14 cellular contexts compared by ENCODE assay signal in genomic region chr11:20089796-20090653, GRCh38.
DNase-seq lines count a peak whose midpoint lies in the region; ATAC-seq lines count a peak whose summit lies in the region.
"Had no signal": no experiment of that assay in that cellular context is flagged by ENCODE, and none has a peak within 500 bp of the region (broad histone marks: within the 10 kb centered on the region; RNA-seq: fewer than 3 reads in every experiment).

No MANE protein-coding gene starts in this region.

- no peak overlapping the region for H3K4me3 Mint-ChIP-seq in activated T-cell treated with anti-CD3 and anti-CD28 coated beads, Interleukin-2, amount 50 U/mL, for 72 hours

- ATAC-seq in left lobe of liver (peak; percentile 56), GM19463 (IDR thresholded peaks at IDR 0.05; ENCODE audit: unreplicated experiment) (no peak)
- ATAC-seq in activated T-cell treated with anti-CD3 and anti-CD28 coated beads, Interleukin-2, amount 50 U/mL, for 72 hours (replicated peaks in 1 of 2), result no peak

- H3K27ac Mint-ChIP-seq in activated T-cell treated with anti-CD3 and anti-CD28 coated beads, Interleukin-2, amount 50 U/mL, for 72 hours, result no peak overlapping the region

- H3K36me3 Mint-ChIP-seq in activated T-cell treated with anti-CD3 and anti-CD28 coated beads, Interleukin-2, amount 50 U/mL, for 72 hours (ENCODE audit: insufficient read depth in 2 of 2), result no peaks in the 10 kb centered on the region

- H3K4me1 Mint-ChIP-seq in activated T-cell treated with anti-CD3 and anti-CD28 coated beads, Interleukin-2, amount 50 U/mL, for 72 hours (ENCODE audit: low read depth), result peaks cover 10% of the 10 kb centered on the region

- peaks cover 38% of the 10 kb centered on the region for H3K27me3 Mint-ChIP-seq in activated T-cell treated with anti-CD3 and anti-CD28 coated beads, Interleukin-2, amount 50 U/mL, for 72 hours (ENCODE audit: low read depth)

- no peaks in the 10 kb centered on the region for H3K9me3 Mint-ChIP-seq in activated T-cell treated with anti-CD3 and anti-CD28 coated beads, Interleukin-2, amount 50 U/mL, for 72 hours

- DNase-seq in COR-L47 (lab: John Stamatoyannopoulos, UW) (peak; percentile 17), NCI-H1417 treated with DMSO at 0.1 percent for 48 hours (lab: John Stamatoyannopoulos, UW) (peak; percentile 29), astrocyte of the hippocampus (ENCODE audit: low read depth, low spot score) (peak; percentile 43), left lobe of liver (ENCODE audit: low spot score) (no peak), putamen (ENCODE audit: low spot score) (no peak)
- no peak for DNase-seq in activated T-cell treated with anti-CD3 and anti-CD28 coated beads, Interleukin-2, amount 50 U/mL, for 72 hours
- no peak for DNase-seq in activated effector memory CD4-positive, alpha-beta T cell treated with anti-CD3 and anti-CD28 coated beads, Interleukin-2, amount 50 U/mL, for 16 hours
- DNase-seq: activated CD8-positive, alpha-beta memory T cell treated with anti-CD3 and anti-CD28 coated beads for 24 hours; central memory CD4-positive, alpha-beta T cell; GOT3; NCI-H187 treated with DMSO at 0.1 percent for 48 hours; stimulated activated CD4-positive, alpha-beta T cell treated with anti-CD3 and anti-CD28 coated beads, Interleukin-2, amount 100 ng/mL, for 24 hours; thyroid gland had no signal

Comparison
In these comparisons a context has a peak if more than half of its experiments do, and no peak if none do; other contexts are left out.
1. DNase-seq: peak in COR-L47 (single experiment), NCI-H1417 treated with DMSO at 0.1 percent for 48 hours (single experiment) and astrocyte of the hippocampus (single experiment); none in left lobe of liver (single experiment), putamen (single experiment), activated T-cell treated with anti-CD3 and anti-CD28 coated beads, Interleukin-2, amount 50 U/mL, for 72 hours (0 of 2) and activated effector memory CD4-positive, alpha-beta T cell treated with anti-CD3 and anti-CD28 coated beads, Interleukin-2, amount 50 U/mL, for 16 hours (single experiment).